ENCODE assay signal across 35 cellular contexts in the genomic region with DNA sequence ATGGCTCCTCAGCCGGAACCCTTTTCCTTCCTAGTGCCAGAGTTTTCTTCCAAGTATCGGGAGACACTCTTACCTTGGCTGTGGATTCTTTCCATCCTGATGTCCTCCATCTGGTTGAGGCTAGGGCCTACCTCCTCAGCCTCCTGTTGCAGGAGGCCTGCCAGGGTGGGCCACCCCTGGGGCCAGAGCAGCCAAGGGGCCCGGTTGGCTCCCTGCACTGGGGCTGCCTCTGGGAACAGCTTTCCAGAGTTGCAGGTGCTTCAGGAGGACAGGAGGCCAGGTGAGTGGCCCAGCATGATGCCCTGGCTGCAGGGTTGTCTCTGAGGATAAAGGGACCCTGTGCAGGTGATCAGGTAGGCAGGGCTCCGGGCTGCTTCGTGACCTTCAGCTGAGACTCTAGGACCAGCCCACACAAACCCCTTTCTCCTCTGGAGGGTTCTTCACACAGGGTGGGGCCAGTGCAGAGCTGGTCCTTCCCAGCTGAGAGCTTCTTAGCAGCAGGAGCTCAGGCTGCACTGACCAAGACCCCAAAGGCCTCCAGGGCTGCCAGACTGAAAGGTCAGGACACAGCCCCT. TPM values are rescaled to one million over a fixed set of nuclear protein-coding genes. Genes with fewer than 3 reads are reported as not detected.
"Had no signal": no experiment of that assay in that cellular context is flagged by ENCODE, and none has a peak within 500 bp of the region (broad histone marks: within the 10 kb centered on the region; RNA-seq: fewer than 3 reads in every experiment).

No MANE protein-coding gene starts in this region.

- H3K4me3 Mint-ChIP-seq: activated CD4-positive, alpha-beta memory T cell treated with anti-CD3 and anti-CD28 coated beads, Interleukin-2, amount 10 ng/mL, durations not matched to agents 7 days and 5 days; activated naive CD4-positive, alpha-beta T cell treated with anti-CD3 and anti-CD28 coated beads for 36 hours; activated T-cell treated with anti-CD3 and anti-CD28 coated beads, Interleukin-2, amount 50 U/mL, for 24 hours; activated T-helper 1 cell treated with anti-CD3 and anti-CD28 coated beads, Interleukin-12 subunit alpha, Interleukin-12 subunit beta, Interleukin-2, Interleukin-4 antibody, amounts not matched to agents 30 ng/mL and 10 ng/mL and 1 ng/mL, durations not matched to agents 14 hours and 24 hours and 36 hours had no signal

- ATAC-seq: activated naive CD4-positive, alpha-beta T cell treated with anti-CD3 and anti-CD28 coated beads, Interleukin-2, amount 50 U/mL, for 72 hours; Panc1 had no signal

- H3K4me1 ChIP-seq: adrenal gland, ascending aorta, SJCRH30 had no signal

- H3K27ac Mint-ChIP-seq: activated CD4-positive, alpha-beta memory T cell treated with anti-CD3 and anti-CD28 coated beads, Interleukin-2, amount 10 ng/mL, durations not matched to agents 7 days and 5 days; activated naive CD4-positive, alpha-beta T cell treated with anti-CD3 and anti-CD28 coated beads for 36 hours; activated naive CD4-positive, alpha-beta T cell treated with anti-CD3 and anti-CD28 coated beads, Interleukin-2, amount 50 U/mL, for 72 hours; activated T-cell treated with anti-CD3 and anti-CD28 coated beads, Interleukin-2, amount 50 U/mL, for 24 hours; activated T-helper 1 cell treated with anti-CD3 and anti-CD28 coated beads, Interleukin-12 subunit alpha, Interleukin-12 subunit beta, Interleukin-2, Interleukin-4 antibody, amounts not matched to agents 30 ng/mL and 10 ng/mL and 1 ng/mL, durations not matched to agents 14 hours and 24 hours and 36 hours had no signal

- H3K27ac ChIP-seq: adrenal gland, ascending aorta, cardiac muscle cell, SJCRH30, SK-N-MC, WERI-Rb-1 had no signal

- H3K4me1 Mint-ChIP-seq: activated CD4-positive, alpha-beta memory T cell treated with anti-CD3 and anti-CD28 coated beads, Interleukin-2, amount 10 ng/mL, durations not matched to agents 7 days and 5 days had no signal

- DNase-seq: activated CD4-positive, alpha-beta memory T cell treated with anti-CD3 and anti-CD28 coated beads, Interleukin-2, amount 10 ng/mL, durations not matched to agents 7 days and 5 days; activated CD4-positive, alpha-beta T cell treated with anti-CD3 and anti-CD28 coated beads for 1 hour; activated CD4-positive, alpha-beta T cell treated with anti-CD3 and anti-CD28 coated beads for 48 hours; activated CD4-positive, CD25-positive, alpha-beta regulatory T cell; activated gamma-delta T cell treated with Interleukin-2 at 50 U/mL for 16 hours; activated naive CD4-positive, alpha-beta T cell treated with anti-CD3 and anti-CD28 coated beads for 36 hours; activated T-cell treated with anti-CD3 and anti-CD28 coated beads, Interleukin-2, amount 50 U/mL, for 24 hours; Kasumi-1; KG1; MG63; NCI-H1048; NCI-H1105 treated with DMSO at 0.1 percent for 48 hours; NCI-H1436; NCI-H1694; NCI-H1930; NCI-H2081 treated with DMSO at 0.1 percent for 48 hours; NCI-H226; NCI-H446 treated with DMSO at 0.1 percent for 48 hours; NCI-H524; NCI-H69; NCI-H82; SHP77; SJCRH30; T1000; WERI-Rb-1 had no signal

- H3K27me3 ChIP-seq: ascending aorta, MG63, SJCRH30 had no signal

- H3K9me3 Mint-ChIP-seq: activated CD4-positive, alpha-beta memory T cell treated with anti-CD3 and anti-CD28 coated beads, Interleukin-2, amount 10 ng/mL, durations not matched to agents 7 days and 5 days; activated naive CD4-positive, alpha-beta T cell treated with anti-CD3 and anti-CD28 coated beads for 36 hours; activated naive CD4-positive, alpha-beta T cell treated with anti-CD3 and anti-CD28 coated beads, Interleukin-2, amount 50 U/mL, for 72 hours; activated T-cell treated with anti-CD3 and anti-CD28 coated beads, Interleukin-2, amount 50 U/mL, for 24 hours; activated T-helper 1 cell treated with anti-CD3 and anti-CD28 coated beads, Interleukin-12 subunit alpha, Interleukin-12 subunit beta, Interleukin-2, Interleukin-4 antibody, amounts not matched to agents 30 ng/mL and 10 ng/mL and 1 ng/mL, durations not matched to agents 14 hours and 24 hours and 36 hours had no signal

- H3K36me3 Mint-ChIP-seq: activated naive CD4-positive, alpha-beta T cell treated with anti-CD3 and anti-CD28 coated beads, Interleukin-2, amount 50 U/mL, for 72 hours had no signal

- H3K9me3 ChIP-seq: adrenal gland, ascending aorta, MG63, SJCRH30 had no signal

- H3K36me3 ChIP-seq: adrenal gland, ascending aorta, cardiac muscle cell, MG63, WERI-Rb-1 had no signal

- H3K4me3 ChIP-seq: adrenal gland, ascending aorta, cardiac muscle cell, MG63, SJCRH30, SK-N-MC had no signal

RNA-seq across cellular contexts. Expression of a gene that starts 5.3 kb away (rescaled TPM):
- total RNA-seq: activated naive CD4-positive, alpha-beta T cell treated with anti-CD3 and anti-CD28 coated beads for 36 hours; activated T-helper 1 cell treated with anti-CD3 and anti-CD28 coated beads, Interleukin-12 subunit alpha, Interleukin-12 subunit beta, Interleukin-2, Interleukin-4 antibody, amounts not matched to agents 30 ng/mL and 10 ng/mL and 1 ng/mL, durations not matched to agents 14 hours and 24 hours and 36 hours; ascending aorta; RPMI7951; T-helper 1 cell treated with Interleukin-12 subunit alpha and Interleukin-12 subunit beta and Interleukin-4 antibody, amounts not matched to agents 30 ng/mL and 1 ng/mL, for 36 hours; T-helper 2 cell treated with Interferon-gamma antibody and Interleukin-4, amounts not matched to agents 100 ng/mL and 5 ng/mL, for 36 hours had no signal

RNA-seq across cellular contexts. Expression of a gene that starts 17.7 kb away (rescaled TPM):
- total RNA-seq: activated naive CD4-positive, alpha-beta T cell treated with anti-CD3 and anti-CD28 coated beads for 36 hours; activated naive CD4-positive, alpha-beta T cell treated with anti-CD3 and anti-CD28 coated beads, Interleukin-2, amount 50 U/mL, for 72 hours; activated T-helper 1 cell treated with anti-CD3 and anti-CD28 coated beads, Interleukin-12 subunit alpha, Interleukin-12 subunit beta, Interleukin-2, Interleukin-4 antibody, amounts not matched to agents 30 ng/mL and 10 ng/mL and 1 ng/mL, durations not matched to agents 14 hours and 24 hours and 36 hours; T-helper 1 cell treated with Interleukin-12 subunit alpha and Interleukin-12 subunit beta and Interleukin-4 antibody, amounts not matched to agents 30 ng/mL and 1 ng/mL, for 36 hours; T-helper 2 cell treated with Interferon-gamma antibody and Interleukin-4, amounts not matched to agents 100 ng/mL and 5 ng/mL, for 36 hours had no signal
